Comparison of ENCODE assay signal across 1 cellular context in the genomic region with DNA sequence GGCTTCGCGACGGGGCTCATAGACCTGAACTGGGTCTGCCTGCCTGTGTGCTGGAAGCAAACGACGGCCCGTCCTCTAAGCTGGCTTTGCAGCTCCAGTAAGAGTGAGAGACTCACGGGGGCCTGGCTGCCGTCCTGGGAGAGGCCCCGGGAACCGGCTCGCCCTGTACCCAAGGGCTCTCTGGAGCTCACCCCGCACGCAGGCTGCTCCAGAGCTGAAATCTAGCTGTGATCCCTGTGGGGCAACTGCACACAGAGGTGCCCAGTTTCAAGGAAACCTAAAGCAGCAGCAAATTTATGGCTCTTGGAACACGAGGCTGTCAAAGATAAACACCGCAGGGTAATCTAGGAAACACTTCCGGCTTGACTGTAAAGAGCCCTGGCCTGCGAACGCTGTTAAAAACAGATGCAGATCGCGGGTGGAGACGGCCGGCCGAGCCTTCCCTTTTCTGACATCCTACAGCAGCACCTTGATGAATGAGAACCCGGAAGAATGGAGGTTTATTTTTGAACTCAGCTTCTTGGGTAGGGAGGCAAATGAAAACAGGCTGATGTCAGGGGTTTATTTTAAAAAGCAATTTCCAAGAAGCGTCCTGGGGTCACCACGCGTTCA.
TF ChIP-seq lines count a peak whose summit lies in the region.

No MANE protein-coding gene starts in this region.

TF ChIP-seq in K562, 482 proteins besides CTCF, POLR2A, EP300 and RAD21 (continued from another document and continues in another):
- TF ChIP-seq, protein P1, sequence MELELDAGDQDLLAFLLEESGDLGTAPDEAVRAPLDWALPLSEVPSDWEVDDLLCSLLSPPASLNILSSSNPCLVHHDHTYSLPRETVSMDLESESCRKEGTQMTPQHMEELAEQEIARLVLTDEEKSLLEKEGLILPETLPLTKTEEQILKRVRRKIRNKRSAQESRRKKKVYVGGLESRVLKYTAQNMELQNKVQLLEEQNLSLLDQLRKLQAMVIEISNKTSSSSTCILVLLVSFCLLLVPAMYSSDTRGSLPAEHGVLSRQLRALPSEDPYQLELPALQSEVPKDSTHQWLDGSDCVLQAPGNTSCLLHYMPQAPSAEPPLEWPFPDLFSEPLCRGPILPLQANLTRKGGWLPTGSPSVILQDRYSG (tag; conservative IDR thresholded peaks at IDR 0.05; ENCODE audit: low read depth): peak; percentile 88
- no peak for TF ChIP-seq SLC30A9 (CRISPR knock-in tag; IDR thresholded peaks at IDR 0.05)
- no peak; the same call in 1 of the 2 replicates for TF ChIP-seq HSF4 (CRISPR knock-in tag; IDR thresholded peaks at IDR 0.05; ENCODE audit: borderline replicate concordance)
- TF ChIP-seq ZNF77 (CRISPR knock-in tag; IDR thresholded peaks at IDR 0.05): no peak
- TF ChIP-seq NR2F6 (CRISPR knock-in tag; IDR thresholded peaks at IDR 0.05): no peak
- no peak for TF ChIP-seq KAT2B (IDR thresholded peaks at IDR 0.05; ENCODE audit: low read depth, low read length)
- TF ChIP-seq, protein P2, sequence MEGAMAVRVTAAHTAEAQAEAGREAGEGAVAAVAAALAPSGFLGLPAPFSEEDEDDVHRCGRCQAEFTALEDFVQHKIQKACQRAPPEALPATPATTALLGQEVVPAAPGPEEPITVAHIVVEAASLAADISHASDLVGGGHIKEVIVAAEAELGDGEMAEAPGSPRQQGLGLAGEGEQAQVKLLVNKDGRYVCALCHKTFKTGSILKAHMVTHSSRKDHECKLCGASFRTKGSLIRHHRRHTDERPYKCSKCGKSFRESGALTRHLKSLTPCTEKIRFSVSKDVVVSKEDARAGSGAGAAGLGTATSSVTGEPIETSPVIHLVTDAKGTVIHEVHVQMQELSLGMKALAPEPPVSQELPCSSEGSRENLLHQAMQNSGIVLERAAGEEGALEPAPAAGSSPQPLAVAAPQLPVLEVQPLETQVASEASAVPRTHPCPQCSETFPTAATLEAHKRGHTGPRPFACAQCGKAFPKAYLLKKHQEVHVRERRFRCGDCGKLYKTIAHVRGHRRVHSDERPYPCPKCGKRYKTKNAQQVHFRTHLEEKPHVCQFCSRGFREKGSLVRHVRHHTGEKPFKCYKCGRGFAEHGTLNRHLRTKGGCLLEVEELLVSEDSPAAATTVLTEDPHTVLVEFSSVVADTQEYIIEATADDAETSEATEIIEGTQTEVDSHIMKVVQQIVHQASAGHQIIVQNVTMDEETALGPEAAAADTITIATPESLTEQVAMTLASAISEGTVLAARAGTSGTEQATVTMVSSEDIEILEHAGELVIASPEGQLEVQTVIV (CRISPR knock-in tag; IDR thresholded peaks at IDR 0.05; ENCODE audit: borderline replicate concordance): no peak
- no peak for TF ChIP-seq HNRNPL (IDR thresholded peaks at IDR 0.05; ENCODE audit: low read depth, low read length)
- TF ChIP-seq, protein P3, sequence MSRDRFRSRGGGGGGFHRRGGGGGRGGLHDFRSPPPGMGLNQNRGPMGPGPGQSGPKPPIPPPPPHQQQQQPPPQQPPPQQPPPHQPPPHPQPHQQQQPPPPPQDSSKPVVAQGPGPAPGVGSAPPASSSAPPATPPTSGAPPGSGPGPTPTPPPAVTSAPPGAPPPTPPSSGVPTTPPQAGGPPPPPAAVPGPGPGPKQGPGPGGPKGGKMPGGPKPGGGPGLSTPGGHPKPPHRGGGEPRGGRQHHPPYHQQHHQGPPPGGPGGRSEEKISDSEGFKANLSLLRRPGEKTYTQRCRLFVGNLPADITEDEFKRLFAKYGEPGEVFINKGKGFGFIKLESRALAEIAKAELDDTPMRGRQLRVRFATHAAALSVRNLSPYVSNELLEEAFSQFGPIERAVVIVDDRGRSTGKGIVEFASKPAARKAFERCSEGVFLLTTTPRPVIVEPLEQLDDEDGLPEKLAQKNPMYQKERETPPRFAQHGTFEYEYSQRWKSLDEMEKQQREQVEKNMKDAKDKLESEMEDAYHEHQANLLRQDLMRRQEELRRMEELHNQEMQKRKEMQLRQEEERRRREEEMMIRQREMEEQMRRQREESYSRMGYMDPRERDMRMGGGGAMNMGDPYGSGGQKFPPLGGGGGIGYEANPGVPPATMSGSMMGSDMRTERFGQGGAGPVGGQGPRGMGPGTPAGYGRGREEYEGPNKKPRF (IDR thresholded peaks at IDR 0.05; ENCODE audit: low read depth, low read length): no peak
- no peak for TF ChIP-seq RBM25 (IDR thresholded peaks at IDR 0.05; ENCODE audit: low read depth, low read length, severe bottlenecking)
- TF ChIP-seq POLR2H (tag; IDR thresholded peaks at IDR 0.05; ENCODE audit: low read depth): no peak
- no peak for TF ChIP-seq THRAP3 (IDR thresholded peaks at IDR 0.05; ENCODE audit: borderline replicate concordance)
- TF ChIP-seq RBM15 (IDR thresholded peaks at IDR 0.05; ENCODE audit: insufficient read depth, low read length): no peak
- no peak for TF ChIP-seq PHB (CRISPR knock-in tag; IDR thresholded peaks at IDR 0.05)
- no peak; the same call in 1 of the 2 replicates for TF ChIP-seq TOE1 (IDR thresholded peaks at IDR 0.05; ENCODE audit: borderline replicate concordance)
- no peak for TF ChIP-seq TOE1 (CRISPR knock-in tag; IDR thresholded peaks at IDR 0.05; ENCODE audit: borderline replicate concordance, low read depth)
- TF ChIP-seq RFX5 (IDR thresholded peaks at IDR 0.05; ENCODE audit: low read depth, low read length): no peak
- TF ChIP-seq ZNF175 (CRISPR knock-in tag; IDR thresholded peaks at IDR 0.05; ENCODE audit: low read depth): peak; percentile 60; the same call in 1 of the 2 replicates
- TF ChIP-seq RFX1 (IDR thresholded peaks at IDR 0.05): no peak
- TF ChIP-seq, protein P4, sequence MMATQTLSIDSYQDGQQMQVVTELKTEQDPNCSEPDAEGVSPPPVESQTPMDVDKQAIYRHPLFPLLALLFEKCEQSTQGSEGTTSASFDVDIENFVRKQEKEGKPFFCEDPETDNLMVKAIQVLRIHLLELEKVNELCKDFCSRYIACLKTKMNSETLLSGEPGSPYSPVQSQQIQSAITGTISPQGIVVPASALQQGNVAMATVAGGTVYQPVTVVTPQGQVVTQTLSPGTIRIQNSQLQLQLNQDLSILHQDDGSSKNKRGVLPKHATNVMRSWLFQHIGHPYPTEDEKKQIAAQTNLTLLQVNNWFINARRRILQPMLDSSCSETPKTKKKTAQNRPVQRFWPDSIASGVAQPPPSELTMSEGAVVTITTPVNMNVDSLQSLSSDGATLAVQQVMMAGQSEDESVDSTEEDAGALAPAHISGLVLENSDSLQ (IDR thresholded peaks at IDR 0.05): peak; percentile 84
- peak; percentile 73 for TF ChIP-seq PML (IDR thresholded peaks at IDR 0.05; ENCODE audit: low read length)
- peak; percentile 66 for TF ChIP-seq SMAD1 (IDR thresholded peaks at IDR 0.05; ENCODE audit: low read depth, low read length, partially characterized antibody)
- peak; percentile 94 to 95 for TF ChIP-seq FOXK2 (conservative IDR thresholded peaks at IDR 0.05 in 1 of 2, IDR thresholded peaks at IDR 0.05 in 1 of 2; ENCODE audit: low read depth in 2 of 2)
- TF ChIP-seq HEY1 (CRISPR knock-in tag; IDR thresholded peaks at IDR 0.05; ENCODE audit: borderline replicate concordance): no peak
- no peak for TF ChIP-seq EHMT2 (IDR thresholded peaks at IDR 0.05)
- peak; percentile 91 for TF ChIP-seq SMAD4 (CRISPR knock-in tag; conservative IDR thresholded peaks at IDR 0.05)
- TF ChIP-seq, protein P5, sequence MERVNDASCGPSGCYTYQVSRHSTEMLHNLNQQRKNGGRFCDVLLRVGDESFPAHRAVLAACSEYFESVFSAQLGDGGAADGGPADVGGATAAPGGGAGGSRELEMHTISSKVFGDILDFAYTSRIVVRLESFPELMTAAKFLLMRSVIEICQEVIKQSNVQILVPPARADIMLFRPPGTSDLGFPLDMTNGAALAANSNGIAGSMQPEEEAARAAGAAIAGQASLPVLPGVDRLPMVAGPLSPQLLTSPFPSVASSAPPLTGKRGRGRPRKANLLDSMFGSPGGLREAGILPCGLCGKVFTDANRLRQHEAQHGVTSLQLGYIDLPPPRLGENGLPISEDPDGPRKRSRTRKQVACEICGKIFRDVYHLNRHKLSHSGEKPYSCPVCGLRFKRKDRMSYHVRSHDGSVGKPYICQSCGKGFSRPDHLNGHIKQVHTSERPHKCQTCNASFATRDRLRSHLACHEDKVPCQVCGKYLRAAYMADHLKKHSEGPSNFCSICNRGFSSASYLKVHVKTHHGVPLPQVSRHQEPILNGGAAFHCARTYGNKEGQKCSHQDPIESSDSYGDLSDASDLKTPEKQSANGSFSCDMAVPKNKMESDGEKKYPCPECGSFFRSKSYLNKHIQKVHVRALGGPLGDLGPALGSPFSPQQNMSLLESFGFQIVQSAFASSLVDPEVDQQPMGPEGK (CRISPR knock-in tag; IDR thresholded peaks at IDR 0.05; ENCODE audit: borderline replicate concordance): no peak
- TF ChIP-seq, protein P6, sequence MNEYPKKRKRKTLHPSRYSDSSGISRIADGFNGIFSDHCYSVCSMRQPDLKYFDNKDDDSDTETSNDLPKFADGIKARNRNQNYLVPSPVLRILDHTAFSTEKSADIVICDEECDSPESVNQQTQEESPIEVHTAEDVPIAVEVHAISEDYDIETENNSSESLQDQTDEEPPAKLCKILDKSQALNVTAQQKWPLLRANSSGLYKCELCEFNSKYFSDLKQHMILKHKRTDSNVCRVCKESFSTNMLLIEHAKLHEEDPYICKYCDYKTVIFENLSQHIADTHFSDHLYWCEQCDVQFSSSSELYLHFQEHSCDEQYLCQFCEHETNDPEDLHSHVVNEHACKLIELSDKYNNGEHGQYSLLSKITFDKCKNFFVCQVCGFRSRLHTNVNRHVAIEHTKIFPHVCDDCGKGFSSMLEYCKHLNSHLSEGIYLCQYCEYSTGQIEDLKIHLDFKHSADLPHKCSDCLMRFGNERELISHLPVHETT (CRISPR knock-in tag; conservative IDR thresholded peaks at IDR 0.05 in 1 of 2, IDR thresholded peaks at IDR 0.05 in 1 of 2): peak in 1 of 2 experiments; percentile 83; a peak in 2 of 4 replicates
- TF ChIP-seq MCM2 (IDR thresholded peaks at IDR 0.05; ENCODE audit: low read depth): no peak
- TF ChIP-seq ZNF561 (CRISPR knock-in tag; conservative IDR thresholded peaks at IDR 0.05): no peak
- TF ChIP-seq RBM22 (IDR thresholded peaks at IDR 0.05; ENCODE audit: low read depth, low read length, poor library complexity, severe bottlenecking): no peak
- no peak for TF ChIP-seq MED1 (CRISPR knock-in tag; IDR thresholded peaks at IDR 0.05; ENCODE audit: borderline replicate concordance)
- TF ChIP-seq DNMT1 (IDR thresholded peaks at IDR 0.05): no peak
- TF ChIP-seq ZNF124 (CRISPR knock-in tag; IDR thresholded peaks at IDR 0.05): no peak
- TF ChIP-seq TARDBP (IDR thresholded peaks at IDR 0.05): no peak
- peak; percentile 71 for TF ChIP-seq SOX6 (IDR thresholded peaks at IDR 0.05)
- TF ChIP-seq ZFP36 (IDR thresholded peaks at IDR 0.05; ENCODE audit: low read depth, low read length, partially characterized antibody): no peak
- no peak for TF ChIP-seq SP2 (IDR thresholded peaks at IDR 0.05; ENCODE audit: extremely low read depth, low read depth, low read length, poor library complexity, severe bottlenecking)
- no peak for TF ChIP-seq ZNF408 (CRISPR knock-in tag; IDR thresholded peaks at IDR 0.05; ENCODE audit: low read depth)
- TF ChIP-seq FOXA3 (CRISPR knock-in tag; conservative IDR thresholded peaks at IDR 0.05 in 1 of 2, IDR thresholded peaks at IDR 0.05 in 1 of 2): peak; percentile 69 to 78
- peak; percentile 78 for TF ChIP-seq TAL1 (IDR thresholded peaks at IDR 0.05)
- peak; percentile 60; the same call in 1 of the 2 replicates for TF ChIP-seq MEF2A (IDR thresholded peaks at IDR 0.05; ENCODE audit: control insufficient read depth, low read depth, low read length)
- TF ChIP-seq, protein P7, sequence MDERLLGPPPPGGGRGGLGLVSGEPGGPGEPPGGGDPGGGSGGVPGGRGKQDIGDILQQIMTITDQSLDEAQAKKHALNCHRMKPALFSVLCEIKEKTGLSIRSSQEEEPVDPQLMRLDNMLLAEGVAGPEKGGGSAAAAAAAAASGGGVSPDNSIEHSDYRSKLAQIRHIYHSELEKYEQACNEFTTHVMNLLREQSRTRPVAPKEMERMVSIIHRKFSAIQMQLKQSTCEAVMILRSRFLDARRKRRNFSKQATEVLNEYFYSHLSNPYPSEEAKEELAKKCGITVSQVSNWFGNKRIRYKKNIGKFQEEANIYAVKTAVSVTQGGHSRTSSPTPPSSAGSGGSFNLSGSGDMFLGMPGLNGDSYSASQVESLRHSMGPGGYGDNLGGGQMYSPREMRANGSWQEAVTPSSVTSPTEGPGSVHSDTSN (CRISPR knock-in tag; IDR thresholded peaks at IDR 0.05; ENCODE audit: low read depth): no peak
- TF ChIP-seq, protein P7 (tag; conservative IDR thresholded peaks at IDR 0.05; ENCODE audit: low read depth): peak; percentile 91
- TF ChIP-seq, protein P8, sequence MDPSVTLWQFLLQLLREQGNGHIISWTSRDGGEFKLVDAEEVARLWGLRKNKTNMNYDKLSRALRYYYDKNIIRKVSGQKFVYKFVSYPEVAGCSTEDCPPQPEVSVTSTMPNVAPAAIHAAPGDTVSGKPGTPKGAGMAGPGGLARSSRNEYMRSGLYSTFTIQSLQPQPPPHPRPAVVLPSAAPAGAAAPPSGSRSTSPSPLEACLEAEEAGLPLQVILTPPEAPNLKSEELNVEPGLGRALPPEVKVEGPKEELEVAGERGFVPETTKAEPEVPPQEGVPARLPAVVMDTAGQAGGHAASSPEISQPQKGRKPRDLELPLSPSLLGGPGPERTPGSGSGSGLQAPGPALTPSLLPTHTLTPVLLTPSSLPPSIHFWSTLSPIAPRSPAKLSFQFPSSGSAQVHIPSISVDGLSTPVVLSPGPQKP (CRISPR knock-in tag; IDR thresholded peaks at IDR 0.05): no peak
- TF ChIP-seq, protein P9, sequence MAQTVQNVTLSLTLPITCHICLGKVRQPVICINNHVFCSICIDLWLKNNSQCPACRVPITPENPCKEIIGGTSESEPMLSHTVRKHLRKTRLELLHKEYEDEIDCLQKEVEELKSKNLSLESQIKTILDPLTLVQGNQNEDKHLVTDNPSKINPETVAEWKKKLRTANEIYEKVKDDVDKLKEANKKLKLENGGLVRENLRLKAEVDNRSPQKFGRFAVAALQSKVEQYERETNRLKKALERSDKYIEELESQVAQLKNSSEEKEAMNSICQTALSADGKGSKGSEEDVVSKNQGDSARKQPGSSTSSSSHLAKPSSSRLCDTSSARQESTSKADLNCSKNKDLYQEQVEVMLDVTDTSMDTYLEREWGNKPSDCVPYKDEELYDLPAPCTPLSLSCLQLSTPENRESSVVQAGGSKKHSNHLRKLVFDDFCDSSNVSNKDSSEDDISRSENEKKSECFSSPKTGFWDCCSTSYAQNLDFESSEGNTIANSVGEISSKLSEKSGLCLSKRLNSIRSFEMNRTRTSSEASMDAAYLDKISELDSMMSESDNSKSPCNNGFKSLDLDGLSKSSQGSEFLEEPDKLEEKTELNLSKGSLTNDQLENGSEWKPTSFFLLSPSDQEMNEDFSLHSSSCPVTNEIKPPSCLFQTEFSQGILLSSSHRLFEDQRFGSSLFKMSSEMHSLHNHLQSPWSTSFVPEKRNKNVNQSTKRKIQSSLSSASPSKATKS (CRISPR knock-in tag; IDR thresholded peaks at IDR 0.05): no peak
- TF ChIP-seq KLF13 (tag; IDR thresholded peaks at IDR 0.05; ENCODE audit: borderline replicate concordance, low read depth): no peak
- no peak for TF ChIP-seq KLF10 (CRISPR knock-in tag; IDR thresholded peaks at IDR 0.05)
